In the genomic region with DNA sequence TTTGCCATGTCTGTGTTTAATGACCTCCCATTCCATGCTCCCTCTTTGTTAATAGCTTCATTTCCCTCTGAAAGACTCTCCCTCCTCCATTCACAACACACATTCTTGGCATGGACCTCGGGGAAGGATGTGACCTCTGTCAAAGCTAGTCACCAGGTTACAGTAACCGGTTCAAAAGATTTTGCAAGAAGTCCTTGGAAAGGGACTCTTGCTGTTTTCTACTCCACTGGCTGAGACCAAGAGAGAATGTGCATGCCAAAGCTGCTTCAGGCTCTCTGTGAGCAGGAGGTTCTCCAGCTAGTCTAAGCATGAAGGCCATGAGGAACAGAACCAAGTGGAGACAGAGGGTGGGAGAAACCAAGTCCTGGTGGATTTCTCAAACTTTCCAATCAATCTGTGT, we compare ENCODE assay signal across 31 cellular contexts.
"Had no signal": no experiment of that assay in that cellular context is flagged by ENCODE, and none has a peak within 500 bp of the region (broad histone marks: within the 10 kb centered on the region; RNA-seq: fewer than 3 reads in every experiment).

No MANE protein-coding gene starts in this region.

- H3K27ac Mint-ChIP-seq: activated CD4-positive, alpha-beta memory T cell treated with anti-CD3 and anti-CD28 coated beads for 36 hours; activated CD4-positive, alpha-beta T cell treated with anti-CD3 and anti-CD28 coated beads for 36 hours; activated CD4-positive, alpha-beta T cell treated with anti-CD3 and anti-CD28 coated beads, Interleukin-2, amount 10 ng/mL, durations not matched to agents 24 days and 14 days; activated CD8-positive, alpha-beta memory T cell treated with anti-CD3 and anti-CD28 coated beads, Interleukin-2, amount 10 ng/mL, durations not matched to agents 7 days and 5 days; activated CD8-positive, alpha-beta T cell treated with anti-CD3 and anti-CD28 coated beads, Interleukin-2, amount 10 ng/mL, durations not matched to agents 7 days and 5 days; activated naive CD4-positive, alpha-beta T cell treated with anti-CD3 and anti-CD28 coated beads, Interleukin-2, amount 10 ng/mL, durations not matched to agents 7 days and 5 days; activated naive CD4-positive, alpha-beta T cell treated with anti-CD3 and anti-CD28 coated beads, Interleukin-2, amount 50 U/mL, for 72 hours; activated naive CD8-positive, alpha-beta T cell treated with anti-CD3 and anti-CD28 coated beads, Interleukin-2, amount 10 ng/mL, durations not matched to agents 7 days and 5 days; activated T-helper 1 cell treated with anti-CD3 and anti-CD28 coated beads, Interleukin-12 subunit alpha, Interleukin-12 subunit beta, Interleukin-2, Interleukin-4 antibody, amounts not matched to agents 30 ng/mL and 10 ng/mL and 1 ng/mL, durations not matched to agents 14 hours and 24 hours and 36 hours; activated T-helper 2 cell treated with anti-CD3 and anti-CD28 coated beads, Interferon-gamma antibody, Interleukin-2, Interleukin-4, amounts not matched to agents 10 μg/mL and 5 μg/mL and 100 μg/mL, durations not matched to agents 14 hours and 24 hours and 36 hours; dendritic cell treated with granulocyte-macrophage colony-stimulating factor and Interleukin-4, amounts not matched to agents 40 ng/mL and 50 ng/mL, for 4 days; endodermal cell had no signal

- H3K9me3 ChIP-seq: colonic mucosa, gastrocnemius medialis had no signal

- H3K27me3 Mint-ChIP-seq: activated CD4-positive, alpha-beta memory T cell treated with anti-CD3 and anti-CD28 coated beads for 36 hours; activated CD4-positive, alpha-beta T cell treated with anti-CD3 and anti-CD28 coated beads for 36 hours; activated CD4-positive, alpha-beta T cell treated with anti-CD3 and anti-CD28 coated beads, Interleukin-2, amount 10 ng/mL, durations not matched to agents 24 days and 14 days; activated CD8-positive, alpha-beta memory T cell treated with anti-CD3 and anti-CD28 coated beads, Interleukin-2, amount 10 ng/mL, durations not matched to agents 7 days and 5 days; activated naive CD4-positive, alpha-beta T cell treated with anti-CD3 and anti-CD28 coated beads, Interleukin-2, amount 10 ng/mL, durations not matched to agents 7 days and 5 days; activated naive CD8-positive, alpha-beta T cell treated with anti-CD3 and anti-CD28 coated beads, Interleukin-2, amount 10 ng/mL, durations not matched to agents 7 days and 5 days; dendritic cell treated with granulocyte-macrophage colony-stimulating factor and Interleukin-4, amounts not matched to agents 40 ng/mL and 50 ng/mL, for 4 days had no signal

- H3K4me1 Mint-ChIP-seq: activated CD4-positive, alpha-beta T cell treated with anti-CD3 and anti-CD28 coated beads for 36 hours; activated CD4-positive, alpha-beta T cell treated with anti-CD3 and anti-CD28 coated beads, Interleukin-2, amount 10 ng/mL, durations not matched to agents 24 days and 14 days; activated CD8-positive, alpha-beta memory T cell treated with anti-CD3 and anti-CD28 coated beads, Interleukin-2, amount 10 ng/mL, durations not matched to agents 7 days and 5 days; activated naive CD4-positive, alpha-beta T cell treated with anti-CD3 and anti-CD28 coated beads, Interleukin-2, amount 10 ng/mL, durations not matched to agents 7 days and 5 days; activated naive CD8-positive, alpha-beta T cell treated with anti-CD3 and anti-CD28 coated beads, Interleukin-2, amount 10 ng/mL, durations not matched to agents 7 days and 5 days had no signal

- H3K4me3 Mint-ChIP-seq: activated CD4-positive, alpha-beta memory T cell treated with anti-CD3 and anti-CD28 coated beads for 36 hours; activated CD4-positive, alpha-beta T cell treated with anti-CD3 and anti-CD28 coated beads for 36 hours; activated CD4-positive, alpha-beta T cell treated with anti-CD3 and anti-CD28 coated beads, Interleukin-2, amount 10 ng/mL, durations not matched to agents 24 days and 14 days; activated CD8-positive, alpha-beta memory T cell treated with anti-CD3 and anti-CD28 coated beads, Interleukin-2, amount 10 ng/mL, durations not matched to agents 7 days and 5 days; activated CD8-positive, alpha-beta T cell treated with anti-CD3 and anti-CD28 coated beads, Interleukin-2, amount 10 ng/mL, durations not matched to agents 7 days and 5 days; activated naive CD4-positive, alpha-beta T cell treated with anti-CD3 and anti-CD28 coated beads, Interleukin-2, amount 10 ng/mL, durations not matched to agents 7 days and 5 days; activated naive CD8-positive, alpha-beta T cell treated with anti-CD3 and anti-CD28 coated beads, Interleukin-2, amount 10 ng/mL, durations not matched to agents 7 days and 5 days; activated T-helper 1 cell treated with anti-CD3 and anti-CD28 coated beads, Interleukin-12 subunit alpha, Interleukin-12 subunit beta, Interleukin-2, Interleukin-4 antibody, amounts not matched to agents 30 ng/mL and 10 ng/mL and 1 ng/mL, durations not matched to agents 14 hours and 24 hours and 36 hours; dendritic cell treated with granulocyte-macrophage colony-stimulating factor and Interleukin-4, amounts not matched to agents 40 ng/mL and 50 ng/mL, for 4 days; endodermal cell had no signal

- H3K9me3 Mint-ChIP-seq: activated T-helper 1 cell treated with anti-CD3 and anti-CD28 coated beads, Interleukin-12 subunit alpha, Interleukin-12 subunit beta, Interleukin-2, Interleukin-4 antibody, amounts not matched to agents 30 ng/mL and 10 ng/mL and 1 ng/mL, durations not matched to agents 14 hours and 24 hours and 36 hours had no signal

- DNase-seq: activated CD4-positive, alpha-beta memory T cell treated with anti-CD3 and anti-CD28 coated beads for 36 hours; activated CD4-positive, alpha-beta T cell treated with anti-CD3 and anti-CD28 coated beads for 36 hours; activated CD4-positive, alpha-beta T cell treated with anti-CD3 and anti-CD28 coated beads, Interleukin-2, amount 10 ng/mL, durations not matched to agents 24 days and 14 days; activated CD4-positive, CD25-positive, alpha-beta regulatory T cell; activated CD4-positive, CD25-positive, alpha-beta regulatory T cell treated with anti-CD3 and anti-CD28 coated beads, Interleukin-2, amount 50 U/mL, for 72 hours; activated CD8-positive, alpha-beta memory T cell treated with anti-CD3 and anti-CD28 coated beads, Interleukin-2, amount 10 ng/mL, durations not matched to agents 7 days and 5 days; activated CD8-positive, alpha-beta memory T cell treated with anti-CD3 and anti-CD28 coated beads, Interleukin-2, amount 50 U/mL, for 4 hours; activated CD8-positive, alpha-beta T cell treated with anti-CD3 and anti-CD28 coated beads, Interleukin-2, amount 10 ng/mL, durations not matched to agents 7 days and 5 days; activated gamma-delta T cell; activated naive CD4-positive, alpha-beta T cell; activated naive CD4-positive, alpha-beta T cell treated with anti-CD3 and anti-CD28 coated beads, Interleukin-2, amount 10 ng/mL, durations not matched to agents 7 days and 5 days; activated naive CD8-positive, alpha-beta T cell treated with anti-CD3 and anti-CD28 coated beads, Interleukin-2, amount 10 ng/mL, durations not matched to agents 7 days and 5 days; activated T-cell treated with anti-CD3 and anti-CD28 coated beads, Interleukin-2, amount 50 U/mL, for 1 hour; activated T-cell treated with anti-CD3 and anti-CD28 coated beads, Interleukin-2, amount 50 U/mL, for 48 hours; amniotic stem cell; anterior cingulate cortex; caudate nucleus; colonic mucosa; dorsolateral prefrontal cortex; effector memory CD4-positive, alpha-beta T cell; endodermal cell; erythroblast; foreskin keratinocyte; gastrocnemius medialis; T-helper 2 cell had no signal

- H3K27me3 ChIP-seq: colonic mucosa, esophagus muscularis mucosa, foreskin keratinocyte, gastrocnemius medialis had no signal

- H3K36me3 ChIP-seq: colonic mucosa, esophagus muscularis mucosa, gastrocnemius medialis had no signal

- FAIRE-seq: astrocyte had no signal

- H3K27ac ChIP-seq: colonic mucosa, dorsolateral prefrontal cortex, esophagus muscularis mucosa, foreskin keratinocyte, gastrocnemius medialis had no signal

- H3K4me3 ChIP-seq: colonic mucosa, dorsolateral prefrontal cortex, esophagus muscularis mucosa, gastrocnemius medialis had no signal

- ATAC-seq: activated CD4-positive, alpha-beta T cell treated with anti-CD3 and anti-CD28 coated beads for 36 hours; activated CD8-positive, alpha-beta memory T cell treated with anti-CD3 and anti-CD28 coated beads, Interleukin-2, amount 10 ng/mL, durations not matched to agents 7 days and 5 days; activated CD8-positive, alpha-beta T cell treated with anti-CD3 and anti-CD28 coated beads, Interleukin-2, amount 10 ng/mL, durations not matched to agents 7 days and 5 days; activated naive CD4-positive, alpha-beta T cell treated with anti-CD3 and anti-CD28 coated beads, Interleukin-2, amount 50 U/mL, for 72 hours; foreskin keratinocyte; gastrocnemius medialis had no signal

- H3K4me1 ChIP-seq: colonic mucosa, esophagus muscularis mucosa, foreskin keratinocyte, gastrocnemius medialis had no signal

- H3K36me3 Mint-ChIP-seq: activated CD4-positive, alpha-beta memory T cell treated with anti-CD3 and anti-CD28 coated beads for 36 hours; activated CD8-positive, alpha-beta memory T cell treated with anti-CD3 and anti-CD28 coated beads, Interleukin-2, amount 10 ng/mL, durations not matched to agents 7 days and 5 days; activated naive CD4-positive, alpha-beta T cell treated with anti-CD3 and anti-CD28 coated beads, Interleukin-2, amount 10 ng/mL, durations not matched to agents 7 days and 5 days; activated naive CD8-positive, alpha-beta T cell treated with anti-CD3 and anti-CD28 coated beads, Interleukin-2, amount 10 ng/mL, durations not matched to agents 7 days and 5 days had no signal
